In genomic region chr6:166707045-166707444, GRCh38 we compare ENCODE assay signal across 9 cellular contexts.
A peak's percentile ranks its signal among the peaks of the same experiment; 100 is the strongest.
DNase-seq lines count a peak whose midpoint lies in the region; ATAC-seq, FAIRE-seq and TF ChIP-seq lines count a peak whose summit lies in the region.
"Had no signal": no experiment of that assay in that cellular context is flagged by ENCODE, and none has a peak within 500 bp of the region (broad histone marks: within the 10 kb centered on the region; RNA-seq: fewer than 3 reads in every experiment).

No MANE protein-coding gene starts in this region.

- H3K9me3 ChIP-seq in osteoblast (ENCODE audit: low read depth, low read length): peaks cover 2% of the 10 kb centered on the region

- no peaks in the 10 kb centered on the region for H3K79me2 ChIP-seq in osteoblast (ENCODE audit: insufficient read depth, low read length)

- H3K27ac ChIP-seq in osteoblast (ENCODE audit: low read depth, low read length): no peak overlapping the region
- H3K27ac ChIP-seq: SK-N-MC had no signal

- no peaks in the 10 kb centered on the region for H4K20me1 ChIP-seq in osteoblast (ENCODE audit: insufficient read depth, low read length)

- peaks cover 21% of the 10 kb centered on the region for H3K27me3 ChIP-seq in osteoblast (ENCODE audit: insufficient read depth, low read length)

- H3K4me2 ChIP-seq in osteoblast (ENCODE audit: insufficient read depth, low read length): peak overlapping the region; percentile 48

- DNase-seq in ELR (ENCODE audit: low read depth) (peak; percentile 4), H54 (ENCODE audit: insufficient read length, low spot score) (peak; percentile 31), SHP77 treated with DMSO at 0.1 percent for 48 hours (lab: John Stamatoyannopoulos, UW) (peak; percentile 50), fibroblast of the aortic adventitia (ENCODE audit: low read depth) (peak; percentile 8), osteoblast (ENCODE audit: insufficient read length, low spot score, missing footprints) (peak; percentile 59), activated gamma-delta T cell (lab: John Stamatoyannopoulos, UW) (no peak)

- H2AFZ ChIP-seq in osteoblast (ENCODE audit: low read length): peak overlapping the region; percentile 74

- peaks cover 3% of the 10 kb centered on the region for H3K4me1 ChIP-seq in osteoblast (ENCODE audit: insufficient read depth, low read length)

- TF ChIP-seq POLR2A in H54 (IDR thresholded peaks at IDR 0.05; ENCODE audit: low read depth, low read length): no peak

- no peak for FAIRE-seq in H54 (lab: Jason Lieb, UNC)

- TF ChIP-seq CTCF in fibroblast of the aortic adventitia (IDR thresholded peaks at IDR 0.05; ENCODE audit: insufficient read depth, low read length) (peak; percentile 47), osteoblast (IDR thresholded peaks at IDR 0.05; ENCODE audit: extremely low read depth, low read depth, low read length) (peak; percentile 52)

- ATAC-seq in HG03045 (IDR thresholded peaks at IDR 0.05; ENCODE audit: unreplicated experiment) (no peak), HG03095 (IDR thresholded peaks at IDR 0.05; ENCODE audit: unreplicated experiment) (no peak)

- H3K4me3 ChIP-seq in fibroblast of the aortic adventitia (ENCODE audit: low read depth, low read length) (no peak overlapping the region), osteoblast (ENCODE audit: insufficient read depth, low read length) (no peak overlapping the region)
- H3K4me3 ChIP-seq: SK-N-MC had no signal

- no peaks in the 10 kb centered on the region for H3K36me3 ChIP-seq in osteoblast (ENCODE audit: insufficient read depth, low read length)
